9 cellular contexts compared by ENCODE assay signal in the genomic region with DNA sequence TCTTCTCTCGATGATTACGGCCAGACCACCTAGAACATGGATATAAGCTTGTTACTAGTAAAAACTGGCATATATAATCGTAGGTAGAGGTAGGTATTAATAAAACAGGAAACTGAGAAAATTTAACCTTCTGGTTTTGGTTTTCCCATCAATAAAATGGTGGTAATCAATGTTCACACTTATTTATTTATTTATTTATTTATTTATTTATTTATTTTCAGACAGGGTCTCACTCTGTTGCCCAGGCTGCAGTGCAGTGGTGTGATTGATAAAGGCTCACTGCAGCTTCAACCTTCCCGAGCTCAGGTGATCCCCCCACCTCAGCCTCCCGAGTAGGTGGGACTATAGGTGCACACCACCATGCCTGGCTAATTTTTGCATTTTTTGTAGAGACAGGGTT. TPM values are rescaled to one million over a fixed set of nuclear protein-coding genes. Genes with fewer than 3 reads are reported as not detected.
"Had no signal": no experiment of that assay in that cellular context is flagged by ENCODE, and none has a peak within 500 bp of the region (broad histone marks: within the 10 kb centered on the region; RNA-seq: fewer than 3 reads in every experiment).

No MANE protein-coding gene starts in this region.

- H3K27ac Mint-ChIP-seq: GM23338, HFFc6 had no signal

- H3K4me3 Mint-ChIP-seq: GM23338, H9, HFFc6 had no signal

- H3K4me1 Mint-ChIP-seq: GM23338, H9 had no signal

- FAIRE-seq: H1, H54, HTR-8/SVneo, K562 had no signal

- ATAC-seq: GM23338, K562 had no signal

- H3K4me3 ChIP-seq: GM23338, K562 had no signal

- H3K4me2 ChIP-seq: GM23338 had no signal

- H3K9me3 Mint-ChIP-seq: GM23338, H9, HFFc6 had no signal

- DNase-seq: H9, HCEC 1CT, HFFc6, IMR-90 had no signal

RNA-seq across cellular contexts. Expression of a gene that starts 18.3 kb away (rescaled TPM):
- total RNA-seq: IMR-90 had no signal

RNA-seq across cellular contexts. Expression of a gene that starts 51.7 kb away (rescaled TPM):
- total RNA-seq: GM23338, H1, H9, HFFc6, IMR-90 had no signal
- polyA plus RNA-seq: GM23338, IMR-90 had no signal
